ENCODE assay signal across 8 cellular contexts in the genomic region with DNA sequence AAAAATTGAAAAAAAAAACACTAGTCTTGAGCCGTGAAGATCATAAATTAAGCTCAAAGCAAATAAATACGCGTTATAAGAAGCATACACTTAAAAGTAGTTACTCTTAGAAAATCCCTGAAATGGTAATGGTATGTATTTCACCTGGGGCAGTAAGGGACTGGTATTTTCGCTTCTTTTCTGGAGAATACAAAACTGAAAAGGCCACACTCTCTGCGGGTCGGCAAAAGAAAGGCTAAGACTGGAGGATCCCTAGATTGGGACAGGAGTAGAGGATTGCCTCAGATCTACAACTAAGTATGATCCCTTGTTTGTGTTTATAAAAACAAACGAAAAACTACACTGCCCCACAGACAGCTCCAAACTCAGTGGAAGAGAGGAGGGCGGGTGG. TPM values are rescaled to one million over a fixed set of nuclear protein-coding genes. Genes with fewer than 3 reads are reported as not detected.
A peak's percentile ranks its signal among the peaks of the same experiment; 100 is the strongest.
DNase-seq lines count a peak whose midpoint lies in the region; ATAC-seq, FAIRE-seq and TF ChIP-seq lines count a peak whose summit lies in the region.

No MANE protein-coding gene starts in this region.

- no peaks in the 10 kb centered on the region for H4K20me1 ChIP-seq in H9 (ENCODE audit: control insufficient read depth, insufficient read depth, insufficient read length)

- H3K23me2 ChIP-seq in H9 (ENCODE audit: insufficient read length, low read depth, low read length, poor library complexity, severe bottlenecking) = no peaks in the 10 kb centered on the region

- H3K9me3 ChIP-seq in H9 (ENCODE audit: control insufficient read depth, low read depth, low read length) (no peaks in the 10 kb centered on the region), right cardiac atrium (ENCODE audit: control insufficient read depth, low read length) (no peaks in the 10 kb centered on the region), small intestine (ENCODE audit: control insufficient read depth, low read depth) (no peaks in the 10 kb centered on the region)

- H2BK120ac ChIP-seq in H9 (ENCODE audit: low read depth, low read length, poor library complexity, severe bottlenecking) = no peak overlapping the region

- no peak overlapping the region for H3K18ac ChIP-seq in H9 (ENCODE audit: insufficient read length, low read depth, low read length)

- peaks cover 0 to 14% (median 14%) of the 10 kb centered on the region in 3 experiments; a peak in 4 of 7 replicates for H3K36me3 Mint-ChIP-seq in H9 (ENCODE audit: insufficient read depth in 1 of 3, low read depth in 3 of 3)

- H2AK5ac ChIP-seq in H9 (ENCODE audit: insufficient read length, low read length) = no peak overlapping the region

- peaks cover 10% of the 10 kb centered on the region; the same call in 1 of the 2 replicates for H3K79me2 ChIP-seq in H9 (ENCODE audit: insufficient read depth, low read length)

- no peak overlapping the region for H3K4ac ChIP-seq in H9 (ENCODE audit: low read depth, low read length)

- FAIRE-seq in small intestine (lab: Jason Lieb, UNC) = no peak

- H2BK5ac ChIP-seq in H9 (ENCODE audit: insufficient read length, low read length) = no peak overlapping the region

- intact Hi-C loops in right cardiac atrium (cut with DNase I) = loop anchor here in 2 of 4 donors (10.0 kb wide), 2 partner anchors 131 to 201 kb away; a partner anchor contains a TSS

- H3K56ac ChIP-seq in H9 (ENCODE audit: insufficient read length, low read depth, low read length) = no peak overlapping the region

- no peak overlapping the region for H2BK15ac ChIP-seq in H9 (ENCODE audit: low read depth, low read length)

- peak overlapping the region; percentile 73 for H3K4me2 ChIP-seq in H9 (ENCODE audit: insufficient read depth, insufficient read length, low read length)

- WGBS in H9 (ENCODE audit: extremely low coverage, insufficient read length, low lambda C conversion rate) = no CpG with 5 or more reads among the region's 8 CpGs
- WGBS in right cardiac atrium = under 1% methylated on average over 8 of the region's 8 CpGs
- WGBS in small intestine, 3 donors = 0 to 1% (median 0%) methylated on average over 8 of the region's 8 CpGs

- H2BK12ac ChIP-seq in H9 (ENCODE audit: insufficient read length, low read depth, low read length) = no peak overlapping the region

- no peaks in the 10 kb centered on the region for H3K9me3 Mint-ChIP-seq in H9

- no peak overlapping the region for H3T11ph ChIP-seq in H9 (ENCODE audit: low read length)

- no peak overlapping the region for H3K23ac ChIP-seq in H9 (ENCODE audit: insufficient read length, low read depth, low read length)

- peak overlapping the region; percentile 97 to 99 for H3K4me3 Mint-ChIP-seq in H9

- peaks cover 6 to 7% of the 10 kb centered on the region in 2 experiments for H3K4me1 Mint-ChIP-seq in H9

- ATAC-seq in right cardiac atrium (no peak), GM21423 (IDR thresholded peaks at IDR 0.05; ENCODE audit: unreplicated experiment) (no peak), HG03432 (IDR thresholded peaks at IDR 0.05; ENCODE audit: unreplicated experiment) (no peak)

- no peak overlapping the region for H4K5ac ChIP-seq in H9 (ENCODE audit: insufficient read length, low read depth, low read length)

- H3K79me1 ChIP-seq in H9 (ENCODE audit: insufficient read depth, low read depth, low read length, poor library complexity, severe bottlenecking) = no peaks in the 10 kb centered on the region

- peak overlapping the region; percentile 79 for H3K4me3 ChIP-seq in WI38 (ENCODE audit: low read depth, low read length)
- peak overlapping the region; percentile 65 for H3K4me3 ChIP-seq in right cardiac atrium (ENCODE audit: low read length)
- peak overlapping the region; percentile 78 to 91 for H3K4me3 ChIP-seq in small intestine (ENCODE audit: low read depth in 1 of 2, low read length in 2 of 2)

- H3K4me1 ChIP-seq in H9 (ENCODE audit: insufficient read depth, low read length) (no peaks in the 10 kb centered on the region), right cardiac atrium (ENCODE audit: control insufficient read depth, insufficient read depth, low read length) (no peaks in the 10 kb centered on the region), small intestine (ENCODE audit: control insufficient read depth in 2 of 2, insufficient read depth in 1 of 2, low read depth in 1 of 2, low read length in 1 of 2) (peaks cover 4 to 6% of the 10 kb centered on the region in 2 donors)

- H2BK20ac ChIP-seq in H9 (ENCODE audit: low read depth, low read length, poor library complexity, severe bottlenecking) = no peak overlapping the region

- H3K14ac ChIP-seq in H9 (ENCODE audit: insufficient read depth, low read length) = no peak overlapping the region

- H3K27ac ChIP-seq in H9 (ENCODE audit: insufficient read length, low read depth, low read length) (peak overlapping the region; percentile 27), right cardiac atrium (ENCODE audit: low read length) (peak overlapping the region; percentile 91), small intestine (ENCODE audit: low read depth in 1 of 2, low read length in 1 of 2) (peak overlapping the region; percentile 96 to 99)

- peak overlapping the region; percentile 99 to 100 (median 100) for H3K27ac Mint-ChIP-seq in H9

- H4K8ac ChIP-seq in H9 (replicated peaks; ENCODE audit: insufficient read length, low read depth, low read length) = no peak overlapping the region

- no peak overlapping the region for H4K91ac ChIP-seq in H9 (ENCODE audit: insufficient read length, low read depth, low read length)

- TF ChIP-seq CTCF in H9 (conservative IDR thresholded peaks at IDR 0.05) (no peak), WI38 (IDR thresholded peaks at IDR 0.05; ENCODE audit: low read depth, low read length) (no peak)

- no peak overlapping the region for H2AFZ ChIP-seq in H9 (ENCODE audit: low read length)

- no peaks in the 10 kb centered on the region for H3K27me3 Mint-ChIP-seq in H9 (ENCODE audit: low read depth)

- H3K9ac ChIP-seq in H9 (ENCODE audit: extremely low read depth, insufficient read length, low read length) = peak overlapping the region; percentile 64

- H3K36me3 ChIP-seq in small intestine (ENCODE audit: control insufficient read depth in 2 of 2, insufficient read depth in 2 of 2, low read length in 2 of 2) = peaks cover 0 to 3% of the 10 kb centered on the region in 2 donors

- DNase-seq in H9 (no peak), right cardiac atrium (no peak), small intestine (no peak), kidney tubule cell (ENCODE audit: low spot score) (no peak)
- no peak for DNase-seq in activated CD4-positive, alpha-beta T cell treated with anti-CD3 and anti-CD28 coated beads, Interleukin-2, amount 50 U/mL, for 48 hours

- H3K27me3 ChIP-seq in H9 (ENCODE audit: insufficient read depth, low read length) = no peaks in the 10 kb centered on the region
- H3K27me3 ChIP-seq in right cardiac atrium (ENCODE audit: control insufficient read depth, insufficient read depth) = no peaks in the 10 kb centered on the region
- H3K27me3 ChIP-seq in small intestine (ENCODE audit: control insufficient read depth in 2 of 2, insufficient read depth in 2 of 2, low read length in 2 of 2) = no peaks in the 10 kb centered on the region

RNA-seq across cellular contexts. Expression of a gene that starts 0.6 kb away (rescaled TPM):
- total RNA-seq in H9 (2021) (48.1 and 50.3 TPM in 2 replicates), right cardiac atrium (10 to 100 TPM; 52.2 to 58.4 (median 56.0) TPM)
- polyA plus RNA-seq in right cardiac atrium (55.2 TPM), small intestine (10 to 100 TPM; 52.6 to 80.1 (median 71.1) TPM)

Comparison
In these comparisons a context has a peak if more than half of its experiments do, and no peak if none do; other contexts are left out.
1. H3K27ac ChIP-seq: peak in every context shown above with its lines; median percentile 98 in small intestine; 91 in right cardiac atrium; 27 in H9.